ENCODE assay signal across 8 cellular contexts in genomic region chr18:58768293-58768974, GRCh38.
DNase-seq lines count a peak whose midpoint lies in the region; ATAC-seq and TF ChIP-seq lines count a peak whose summit lies in the region.

No MANE protein-coding gene starts in this region.

- H3K79me2 ChIP-seq in trophoblast cell (ENCODE audit: control insufficient read depth, insufficient read depth, low read length, poor library complexity), result no peaks in the 10 kb centered on the region

- H3K27me3 ChIP-seq in SJSA1 (replicated peaks) (no peaks in the 10 kb centered on the region; the same call in 1 of the 2 replicates), trophoblast cell (ENCODE audit: insufficient read depth, low read length) (no peaks in the 10 kb centered on the region), upper lobe of right lung (peaks cover 21% of the 10 kb centered on the region)

- no peak overlapping the region for H3K27ac ChIP-seq in SJSA1
- no peak overlapping the region for H3K27ac ChIP-seq in trophoblast cell (ENCODE audit: low read depth, low read length)
- no peak overlapping the region for H3K27ac ChIP-seq in upper lobe of right lung

- H3K14ac ChIP-seq in trophoblast cell (ENCODE audit: low read length), result no peak overlapping the region

- no peak overlapping the region for H4K8ac ChIP-seq in trophoblast cell (ENCODE audit: low read depth, low read length)

- intact Hi-C loops in head of caudate nucleus (cut with DNase I), result loop anchor here (10.0 kb wide), 1 partner anchor 234 kb away; no protein-coding TSS in a partner anchor
- intact Hi-C loops in upper lobe of right lung (cut with DNase I), result no loop called here

- H2AFZ ChIP-seq in trophoblast cell (ENCODE audit: insufficient read depth, low read length, poor library complexity), result peak overlapping the region; percentile 23

- no peaks in the 10 kb centered on the region for H3K36me3 ChIP-seq in SJSA1
- H3K36me3 ChIP-seq in trophoblast cell (ENCODE audit: control insufficient read depth in 1 of 2, insufficient read depth in 2 of 2, low read length in 2 of 2), result no peaks in the 10 kb centered on the region
- H3K36me3 ChIP-seq in upper lobe of right lung, result no peaks in the 10 kb centered on the region

- H3K4me1 ChIP-seq in SJSA1 (replicated peaks) (peaks cover 7% of the 10 kb centered on the region), trophoblast cell (ENCODE audit: control insufficient read depth in 1 of 2, insufficient read depth in 2 of 2, low read length in 2 of 2) (peaks cover 5% of the 10 kb centered on the region in 2 experiments), upper lobe of right lung (peaks cover 9% of the 10 kb centered on the region)

- H2BK5ac ChIP-seq in trophoblast cell (ENCODE audit: low read depth, low read length, poor library complexity), result no peak overlapping the region

- peaks cover 20% of the 10 kb centered on the region for H3K4me1 Mint-ChIP-seq in activated naive CD4-positive, alpha-beta T cell treated with anti-CD3 and anti-CD28 coated beads, Interleukin-2, amount 10 ng/mL, durations not matched to agents 7 days and 5 days

- peaks cover 2% of the 10 kb centered on the region for H3K79me1 ChIP-seq in trophoblast cell (ENCODE audit: low read length)

- H3K4ac ChIP-seq in trophoblast cell (ENCODE audit: low read depth, low read length), result no peak overlapping the region

- no peak overlapping the region for H3K9ac ChIP-seq in trophoblast cell (ENCODE audit: low read length)

- no peak overlapping the region for H4K12ac ChIP-seq in trophoblast cell (ENCODE audit: low read depth, low read length)

- no peak overlapping the region for H3K18ac ChIP-seq in trophoblast cell (ENCODE audit: low read length)

- H3K27ac Mint-ChIP-seq in activated naive CD4-positive, alpha-beta T cell treated with anti-CD3 and anti-CD28 coated beads, Interleukin-2, amount 10 ng/mL, durations not matched to agents 7 days and 5 days, result no peak overlapping the region

- no peak overlapping the region for H2BK12ac ChIP-seq in trophoblast cell (ENCODE audit: low read length)

- no CpG with 5 or more reads among the region's 40 CpGs for WGBS in trophoblast cell (ENCODE audit: extremely low coverage, insufficient coverage, insufficient read length)

- peak; percentile 84 for TF ChIP-seq CTCF in LNCAP (IDR thresholded peaks at IDR 0.05)
- peak; percentile 82 for TF ChIP-seq CTCF in upper lobe of right lung (IDR thresholded peaks at IDR 0.05)

- H3K27me3 Mint-ChIP-seq in activated naive CD4-positive, alpha-beta T cell treated with anti-CD3 and anti-CD28 coated beads, Interleukin-2, amount 10 ng/mL, durations not matched to agents 7 days and 5 days, result peaks cover 83% of the 10 kb centered on the region

- DNase-seq in EH (ENCODE audit: low read depth) (peak; percentile 67), H4 (ENCODE audit: low spot score) (peak; percentile 52), SJSA1 (ENCODE audit: low read depth in 1 of 2, low spot score in 2 of 2) (peak; percentile 73), head of caudate nucleus (peak; percentile 65 to 92 (median 85)), trophoblast cell (peak; percentile 43 to 79), upper lobe of right lung (peak; percentile 86)
- DNase-seq in activated naive CD4-positive, alpha-beta T cell treated with anti-CD3 and anti-CD28 coated beads, Interleukin-2, amount 10 ng/mL, durations not matched to agents 7 days and 5 days, result peak; percentile 81

- no peak overlapping the region for H3K4me3 Mint-ChIP-seq in activated naive CD4-positive, alpha-beta T cell treated with anti-CD3 and anti-CD28 coated beads, Interleukin-2, amount 10 ng/mL, durations not matched to agents 7 days and 5 days

- no peak overlapping the region for H2BK120ac ChIP-seq in trophoblast cell (ENCODE audit: insufficient read depth, low read length, poor library complexity)

- H3K36me3 Mint-ChIP-seq in activated naive CD4-positive, alpha-beta T cell treated with anti-CD3 and anti-CD28 coated beads, Interleukin-2, amount 10 ng/mL, durations not matched to agents 7 days and 5 days, result no peaks in the 10 kb centered on the region

- H4K91ac ChIP-seq in trophoblast cell (ENCODE audit: low read depth, low read length), result peak overlapping the region; percentile 11

- H3K23ac ChIP-seq in trophoblast cell (ENCODE audit: low read length), result no peak overlapping the region

- CTCF ChIA-PET in activated naive CD4-positive, alpha-beta T cell treated with anti-CD3 and anti-CD28 coated beads, Interleukin-2, amount 10 ng/mL, durations not matched to agents 7 days and 5 days (lab: Charles Lee), result interaction anchor here (0.5 to 11.4 kb wide), 24 partner anchors 9 to 535 kb away, joined by 3 to 351 read pairs (median 4); no protein-coding TSS in a partner anchor

- no peak overlapping the region for H3K4me3 ChIP-seq in SJSA1
- no peak overlapping the region for H3K4me3 ChIP-seq in trophoblast cell (ENCODE audit: low read depth, low read length)
- H3K4me3 ChIP-seq in upper lobe of right lung, result peak overlapping the region; percentile 38

- H3K9me3 ChIP-seq in SJSA1 (replicated peaks), result peaks cover 2% of the 10 kb centered on the region; the same call in 1 of the 2 replicates
- no peaks in the 10 kb centered on the region for H3K9me3 ChIP-seq in trophoblast cell (ENCODE audit: insufficient read depth, low read depth, low read length)
- no peaks in the 10 kb centered on the region for H3K9me3 ChIP-seq in upper lobe of right lung

- H3K4me2 ChIP-seq in trophoblast cell (ENCODE audit: low read length), result peak overlapping the region; percentile 50

- H3K9me3 Mint-ChIP-seq in activated naive CD4-positive, alpha-beta T cell treated with anti-CD3 and anti-CD28 coated beads, Interleukin-2, amount 10 ng/mL, durations not matched to agents 7 days and 5 days, result no peaks in the 10 kb centered on the region

- H2AK5ac ChIP-seq in trophoblast cell (ENCODE audit: low read length), result no peak overlapping the region

- ATAC-seq in upper lobe of right lung, result peak; percentile 94
